Comparison of ENCODE assay signal across 10 cellular contexts in genomic region chrX:139299309-139299708, GRCh38.
"Had no signal": no experiment of that assay in that cellular context is flagged by ENCODE, and none has a peak within 500 bp of the region (broad histone marks: within the 10 kb centered on the region; RNA-seq: fewer than 3 reads in every experiment).

No MANE protein-coding gene starts in this region.

- H3K4me3 ChIP-seq: GM23248, HAP-1, K562 had no signal

- H3K9me3 ChIP-seq: HAP-1 had no signal

- FAIRE-seq: HTR-8/SVneo, K562 had no signal

- H3K27ac Mint-ChIP-seq: HFFc6 had no signal

- H2AFZ ChIP-seq: GM23248 had no signal

- H3K4me1 ChIP-seq: HAP-1 had no signal

- DNase-seq: GM23248, GOT3, H7, HFFc6, IMR-90, KG1 had no signal

- H3K9ac ChIP-seq: GM23248 had no signal

- H3K36me3 ChIP-seq: HAP-1 had no signal

- H3K27ac ChIP-seq: GM23248 had no signal

- ATAC-seq: HCT116, K562 had no signal

- H3K4me3 Mint-ChIP-seq: HFFc6 had no signal
